18 cellular contexts compared by ENCODE assay signal in genomic region chrX:13955975-13956374, GRCh38.
DNase-seq lines count a peak whose midpoint lies in the region; ATAC-seq, FAIRE-seq and TF ChIP-seq lines count a peak whose summit lies in the region.
"Had no signal": no experiment of that assay in that cellular context is flagged by ENCODE, and none has a peak within 500 bp of the region (broad histone marks: within the 10 kb centered on the region; RNA-seq: fewer than 3 reads in every experiment).

No MANE protein-coding gene starts in this region.

- H3K4me3 ChIP-seq in K562 (no peak overlapping the region), gastroesophageal sphincter (no peak overlapping the region)
- H3K4me3 ChIP-seq: GM23248, HAP-1 had no signal

- TF ChIP-seq POLR2A in K562 (conservative IDR thresholded peaks at IDR 0.05) = no peak
- TF ChIP-seq POLR2A in gastroesophageal sphincter (IDR thresholded peaks at IDR 0.05) = no peak

- peak; percentile 0 for DNase-seq in DMS79 (lab: John Stamatoyannopoulos, UW)
- DNase-seq in DMS79 treated with DMSO at 0.1 percent for 48 hours (lab: John Stamatoyannopoulos, UW) = peak; percentile 14
- no peak for DNase-seq in K562 (ENCODE audit: extremely low read depth in 1 of 4, low spot score in 3 of 4)
- DNase-seq in myocyte (ENCODE audit: low read depth) = peak; percentile 63
- no peak for DNase-seq in activated effector memory CD4-positive, alpha-beta T cell treated with anti-CD3 and anti-CD28 coated beads, Interleukin-2, amount 50 U/mL, for 16 hours
- DNase-seq in activated T-cell treated with anti-CD3 and anti-CD28 coated beads, Interleukin-2, amount 50 U/mL, for 48 hours = no peak
- DNase-seq: AML-193; Caco-2; CD4-positive, alpha-beta T cell; GM23248 had no signal

- H3K27me3 ChIP-seq in K562 (ENCODE audit: control insufficient read depth in 2 of 2, insufficient read depth in 2 of 2, low read length in 2 of 2) (no peaks in the 10 kb centered on the region; a peak in 4 of 5 replicates), gastroesophageal sphincter (no peaks in the 10 kb centered on the region)

- no peak overlapping the region for H3K27ac ChIP-seq in K562 (ENCODE audit: extremely low read depth, low read depth, low read length)
- no peak overlapping the region for H3K27ac ChIP-seq in gastroesophageal sphincter
- H3K27ac ChIP-seq: C4-2B, GM23248 had no signal

- BruUV-seq in K562 (replicated peaks; lab: Mats Ljungman, UMichigan) = no TSS peak

- no peaks in the 10 kb centered on the region for H3K79me2 ChIP-seq in K562 (ENCODE audit: control insufficient read depth, insufficient read depth, low read length)

- H3K9me1 ChIP-seq in K562 (ENCODE audit: control insufficient read depth, insufficient read depth, low read length) = no peaks in the 10 kb centered on the region

- WGBS in K562 (ENCODE audit: insufficient coverage, low coverage, missing lambda C conversion rate) = 0% methylated on average over 3 of the region's 3 CpGs
- WGBS in gastroesophageal sphincter (ENCODE audit: low coverage in 1 of 2), 2 donors = 62 to 77% methylated on average over 3 of the region's 3 CpGs

- no peak overlapping the region for H3K9ac ChIP-seq in K562 (ENCODE audit: insufficient read depth in 1 of 2, low read depth in 2 of 2, low read length in 2 of 2)
- H3K9ac ChIP-seq: GM23248 had no signal

- no peak overlapping the region for H2AFZ ChIP-seq in K562 (ENCODE audit: low read depth, low read length)
- H2AFZ ChIP-seq: GM23248 had no signal

- H3K36me3 ChIP-seq in K562 (ENCODE audit: control insufficient read depth, insufficient read depth, low read length) (no peaks in the 10 kb centered on the region), gastroesophageal sphincter (no peaks in the 10 kb centered on the region)
- H3K36me3 ChIP-seq: HAP-1 had no signal

- in situ Hi-C loops in K562 (cut with MboI) = no loop called here

- no peaks in the 10 kb centered on the region for H4K20me1 ChIP-seq in K562 (replicated peaks; ENCODE audit: control insufficient read depth, insufficient read depth, low read length)

- no peaks in the 10 kb centered on the region for H3K4me1 ChIP-seq in K562 (replicated peaks in 1 of 2; ENCODE audit: control insufficient read depth in 2 of 2, insufficient read depth in 2 of 2, low read length in 2 of 2)
- no peaks in the 10 kb centered on the region for H3K4me1 ChIP-seq in gastroesophageal sphincter
- H3K4me1 ChIP-seq: Caco-2, HAP-1 had no signal

- FAIRE-seq in K562 (lab: Jason Lieb, UNC) = no peak
- FAIRE-seq: A204.1, D721Med, G401.6, GM12891, HepG2 had no signal

- POLR2A ChIA-PET in K562 (lab: Yijun Ruan, JAX) = no interaction called here

- no peaks in the 10 kb centered on the region for H3K9me3 ChIP-seq in K562 (replicated peaks; ENCODE audit: control insufficient read depth, insufficient read depth, low read depth, low read length)
- H3K9me3 ChIP-seq in gastroesophageal sphincter = no peaks in the 10 kb centered on the region
- H3K9me3 ChIP-seq: Caco-2 had no signal

- TF ChIP-seq RAD21 in K562 (CRISPR knock-in tag; conservative IDR thresholded peaks at IDR 0.05 in 1 of 2, IDR thresholded peaks at IDR 0.05 in 1 of 2) = no peak

- H3K4me2 ChIP-seq in K562 (ENCODE audit: insufficient read depth, low read length) = no peak overlapping the region

- no peak for ATAC-seq in K562
- no peak for ATAC-seq in gastroesophageal sphincter
- ATAC-seq: HepG2 had no signal

- CTCF ChIA-PET in K562 (lab: Yijun Ruan, JAX; ENCODE audit: low intra/inter-chr PET ratio) = no interaction called here

- intact Hi-C loops in K562 (cut with micrococcal nuclease) = no loop called here

- TF ChIP-seq CTCF in K562 (IDR thresholded peaks at IDR 0.05 in 2 of 3, conservative IDR thresholded peaks at IDR 0.05 in 1 of 3; ENCODE audit: insufficient read depth in 2 of 3, low read depth in 1 of 3, low read length in 3 of 3) (no peak), gastroesophageal sphincter (IDR thresholded peaks at IDR 0.05) (no peak)

- TF ChIP-seq EP300 in K562 (IDR thresholded peaks at IDR 0.05; ENCODE audit: low read length) (no peak), gastroesophageal sphincter (IDR thresholded peaks at IDR 0.05) (no peak)

TF ChIP-seq in K562, 482 proteins besides CTCF, POLR2A, EP300 and RAD21:
- TF ChIP-seq ZBTB12 (CRISPR knock-in tag; IDR thresholded peaks at IDR 0.05) (no peak), CBFA2T2 (conservative IDR thresholded peaks at IDR 0.05) (no peak), RFX1 (IDR thresholded peaks at IDR 0.05) (peak; percentile 24; the same call in 1 of the 2 replicates)
TF ChIP-seq in K562: peak in this region for 1.

Comparison
In these comparisons a context has a peak if more than half of its experiments do, and no peak if none do; other contexts are left out.
1. DNase-seq: peak in DMS79 (single experiment), DMS79 treated with DMSO at 0.1 percent for 48 hours (single experiment) and myocyte (single experiment); none in K562 (0 of 4), activated effector memory CD4-positive, alpha-beta T cell treated with anti-CD3 and anti-CD28 coated beads, Interleukin-2, amount 50 U/mL, for 16 hours (single experiment) and activated T-cell treated with anti-CD3 and anti-CD28 coated beads, Interleukin-2, amount 50 U/mL, for 48 hours (0 of 2).